In the genomic region with DNA sequence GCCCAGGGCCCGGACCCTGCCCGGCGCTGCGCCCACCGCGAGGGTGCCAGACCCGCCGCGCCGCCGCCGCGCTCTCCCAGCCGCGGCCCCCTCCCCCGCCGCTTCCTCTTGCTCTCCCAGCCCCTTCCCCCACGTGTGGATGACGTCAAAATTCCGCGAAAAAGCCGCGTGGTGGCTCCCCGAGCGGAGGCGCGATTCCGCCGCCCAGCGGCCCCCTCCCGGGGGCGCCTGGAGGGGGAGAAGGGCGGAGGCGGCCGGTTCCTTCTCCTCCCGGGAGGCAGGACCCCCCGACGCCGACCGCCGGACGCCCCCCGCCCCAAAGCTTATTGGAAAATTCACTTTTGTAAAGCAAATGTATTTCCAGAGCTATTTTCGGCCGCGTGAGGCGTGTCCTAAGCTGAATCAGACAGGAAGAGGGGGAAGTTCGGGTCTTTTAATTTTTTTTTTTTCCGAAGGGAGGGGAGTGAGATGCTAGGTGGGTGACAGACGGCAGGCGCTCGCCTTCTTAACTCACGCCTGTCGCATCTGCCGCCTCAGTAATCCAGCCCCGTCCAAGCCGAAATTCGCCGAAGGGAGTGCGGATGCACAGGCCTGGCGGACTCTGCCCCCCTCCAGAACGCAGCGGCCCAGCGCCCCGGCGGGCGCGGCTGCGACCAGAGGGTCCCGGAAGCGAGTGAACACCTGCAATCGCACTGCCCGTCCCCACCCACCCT, we compare ENCODE assay signal across 8 cellular contexts. TPM values are rescaled to one million over a fixed set of nuclear protein-coding genes. Genes with fewer than 3 reads are reported as not detected.
DNase-seq lines count a peak whose midpoint lies in the region; TF ChIP-seq lines count a peak whose summit lies in the region.

No MANE protein-coding gene starts in this region.

- peak overlapping the region; percentile 46 for H3K4me3 ChIP-seq in epithelial cell of esophagus (ENCODE audit: low read length)

- DNase-seq in NCI-H1436 (lab: John Stamatoyannopoulos, UW) = peak; percentile 1
- DNase-seq in NCI-H1436 treated with DMSO at 0.1 percent for 48 hours (lab: John Stamatoyannopoulos, UW) = no peak
- peak; percentile 32 to 65 for DNase-seq in NCI-H1930 (lab: John Stamatoyannopoulos, UW)
- peak; percentile 83 for DNase-seq in activated CD8-positive, alpha-beta memory T cell treated with anti-CD3 and anti-CD28 coated beads, Interleukin-2, amount 50 U/mL, for 1 hour (ENCODE audit: extremely low read depth)
- DNase-seq in epithelial cell of esophagus (ENCODE audit: low read depth) = peak; percentile 72
- DNase-seq in myocyte (ENCODE audit: low read depth) = peak; percentile 54
- peak; percentile 90 to 91 for DNase-seq in stimulated activated CD8-positive, alpha-beta memory T cell treated with anti-CD3 and anti-CD28 coated beads, Interleukin-4, amount 100 ng/mL, for 4 hours (ENCODE audit: low read depth in 2 of 2, low spot score in 1 of 2)
- DNase-seq in SHP77 treated with DMSO at 0.1 percent for 48 hours (lab: John Stamatoyannopoulos, UW) = no peak

- TF ChIP-seq CTCF in epithelial cell of esophagus (IDR thresholded peaks at IDR 0.05; ENCODE audit: insufficient read depth, low read depth, low read length, missing control alignments) = no peak

RNA-seq across cellular contexts. Expression of a gene that starts 4.1 kb away (rescaled TPM):
- total RNA-seq in myocyte = 86.6 and 107 TPM in 2 replicates
- polyA plus RNA-seq in myocyte (2012) = 36.7 TPM

RNA-seq across cellular contexts. Expression of a gene that starts 51.6 kb away (rescaled TPM):
- total RNA-seq in myocyte = 13.1 and 13.3 TPM in 2 replicates
- 17.5 TPM for polyA plus RNA-seq in myocyte (2012)

Comparison
In these comparisons a context has a peak if more than half of its experiments do, and no peak if none do; other contexts are left out.
1. DNase-seq: peak in NCI-H1436 (single experiment), NCI-H1930 (2 of 2), activated CD8-positive, alpha-beta memory T cell treated with anti-CD3 and anti-CD28 coated beads, Interleukin-2, amount 50 U/mL, for 1 hour (single experiment), epithelial cell of esophagus (single experiment), myocyte (single experiment) and stimulated activated CD8-positive, alpha-beta memory T cell treated with anti-CD3 and anti-CD28 coated beads, Interleukin-4, amount 100 ng/mL, for 4 hours (2 of 2); none in NCI-H1436 treated with DMSO at 0.1 percent for 48 hours (single experiment) and SHP77 treated with DMSO at 0.1 percent for 48 hours (single experiment).